1 cellular context compared by ENCODE assay signal in genomic region chr2:96602330-96602823, GRCh38.
TF ChIP-seq lines count a peak whose summit lies in the region.

No MANE protein-coding gene starts in this region.

TF ChIP-seq in IMR-90, 13 proteins besides CTCF, POLR2A, EP300 and RAD21:
- no peak for TF ChIP-seq MXI1 (IDR thresholded peaks at IDR 0.05; ENCODE audit: borderline replicate concordance, low read depth, low read length)
- TF ChIP-seq SMC3 (IDR thresholded peaks at IDR 0.05; ENCODE audit: low read depth, low read length), result no peak
- no peak for TF ChIP-seq MAFK (IDR thresholded peaks at IDR 0.05; ENCODE audit: low read depth, low read length)
- TF ChIP-seq USF2 (IDR thresholded peaks at IDR 0.05; ENCODE audit: low read depth, low read length), result no peak
- no peak for TF ChIP-seq NFE2L2 (IDR thresholded peaks at IDR 0.05; ENCODE audit: low read depth, low read length)
- TF ChIP-seq RCOR1 (IDR thresholded peaks at IDR 0.05; ENCODE audit: insufficient replicate concordance, low read length), result no peak
- TF ChIP-seq ELK1 (IDR thresholded peaks at IDR 0.05; ENCODE audit: borderline replicate concordance, low read depth, low read length), result no peak
- TF ChIP-seq CEBPB (IDR thresholded peaks at IDR 0.05; ENCODE audit: low read depth, low read length), result no peak
- no peak for TF ChIP-seq BHLHE40 (IDR thresholded peaks at IDR 0.05; ENCODE audit: low read depth, low read length)
- TF ChIP-seq CHD1 (IDR thresholded peaks at IDR 0.05; ENCODE audit: low read depth, low read length), result no peak
- no peak for TF ChIP-seq FOS (IDR thresholded peaks at IDR 0.05; ENCODE audit: low read depth, low read length)
